ENCODE assay signal across 20 cellular contexts in genomic region chr6:56887086-56887485, GRCh38.
"Had no signal": no experiment of that assay in that cellular context is flagged by ENCODE, and none has a peak within 500 bp of the region (broad histone marks: within the 10 kb centered on the region; RNA-seq: fewer than 3 reads in every experiment).

No MANE protein-coding gene starts in this region.

- H3K27ac ChIP-seq: HL-60, SJSA1, SK-N-MC had no signal

- H3K27me3 ChIP-seq: SJSA1 had no signal

- H3K4me3 ChIP-seq: SJSA1, SK-N-MC had no signal

- H3K36me3 ChIP-seq: SJSA1 had no signal

- DNase-seq: Karpas-422, KG1, MM.1S, NCI-H1092 treated with DMSO at 0.1 percent for 48 hours, NCI-H1436, NCI-H187, NCI-H2029, NCI-H2081 treated with DMSO at 0.1 percent for 48 hours, NCI-H226, NCI-H446, NCI-H510A, NCI-H524 treated with DMSO at 0.1 percent for 48 hours, NCI-H69, NCI-H774, Right ventricle myocardium superior, RPMI8226, SIG-M5 had no signal

- H3K9me3 ChIP-seq: SJSA1 had no signal
